Comparison of ENCODE assay signal across 9 cellular contexts in genomic region chrX:106039920-106040319, GRCh38. TPM values are rescaled to one million over a fixed set of nuclear protein-coding genes. Genes with fewer than 3 reads are reported as not detected.
DNase-seq lines count a peak whose midpoint lies in the region; FAIRE-seq and TF ChIP-seq lines count a peak whose summit lies in the region.
"Had no signal": no experiment of that assay in that cellular context is flagged by ENCODE, and none has a peak within 500 bp of the region (broad histone marks: within the 10 kb centered on the region; RNA-seq: fewer than 3 reads in every experiment).

No MANE protein-coding gene starts in this region.

- H3K9me3 ChIP-seq in stomach: no peaks in the 10 kb centered on the region

- POLR2A ChIA-PET in GM10248 (lab: Yijun Ruan, JAX): no interaction called here

- H3K4me3 ChIP-seq in GM06990 (replicated peaks; ENCODE audit: low read depth, low read length): no peak overlapping the region
- no peak overlapping the region for H3K4me3 ChIP-seq in bronchial epithelial cell (ENCODE audit: low read depth, low read length)
- H3K4me3 ChIP-seq in stomach: no peak overlapping the region

- H3K27ac ChIP-seq in stomach: no peak overlapping the region

- WGBS in stomach, 5 donors: 12 to 31% (median 26%) methylated on average over 2 of the region's 2 CpGs

- intact Hi-C loops in stomach (cut with DNase I; ENCODE audit: low total_unique reads): no loop called here

- DNase-seq in GM06990 (ENCODE audit: extremely low read depth, insufficient read length): no peak
- DNase-seq in MV-4-11 (lab: John Stamatoyannopoulos, UW): peak; percentile 9
- DNase-seq in bronchial epithelial cell (ENCODE audit: low read depth): peak; percentile 17
- DNase-seq in myocyte (ENCODE audit: low read depth): peak; percentile 7
- no peak for DNase-seq in GM10248 (ENCODE audit: extremely low spot score)
- DNase-seq in stomach: no peak
- no peak for DNase-seq in stimulated activated naive CD4-positive, alpha-beta T cell (lab: John Stamatoyannopoulos, UW)
- no peak for DNase-seq in T-helper 1 cell
- DNase-seq: activated B cell treated with CpG ODN at 0.5 μM for 24 hours had no signal

- TF ChIP-seq CTCF in GM06990 (IDR thresholded peaks at IDR 0.05; ENCODE audit: insufficient read depth, low read length, poor library complexity, severe bottlenecking) (peak; percentile 37), bronchial epithelial cell (IDR thresholded peaks at IDR 0.05; ENCODE audit: insufficient read depth, low read length, severe bottlenecking) (peak; percentile 51), GM10248 (IDR thresholded peaks at IDR 0.05; ENCODE audit: control extremely low read depth, extremely low read depth, low read depth, missing control alignments) (no peak), stomach (IDR thresholded peaks at IDR 0.05) (peak in 2 of 7 experiments; percentile 19 to 27)

- TF ChIP-seq POLR2A in stomach (IDR thresholded peaks at IDR 0.05): no peak

- no peaks in the 10 kb centered on the region for H3K36me3 ChIP-seq in GM06990 (ENCODE audit: control insufficient read depth, insufficient read depth, low read length)
- no peaks in the 10 kb centered on the region for H3K36me3 ChIP-seq in bronchial epithelial cell (ENCODE audit: control insufficient read depth, insufficient read depth, low read length)
- H3K36me3 ChIP-seq in stomach: no peaks in the 10 kb centered on the region

- CTCF ChIA-PET in GM10248 (lab: Yijun Ruan, JAX): interaction anchor here (1.2 kb wide), 1 partner anchor 9 kb away, joined by 3 read pairs; no protein-coding TSS in a partner anchor

- H3K27me3 ChIP-seq in GM06990 (replicated peaks; ENCODE audit: control insufficient read depth, insufficient read depth, low read length) (no peaks in the 10 kb centered on the region), bronchial epithelial cell (ENCODE audit: control insufficient read depth, insufficient read depth, low read length) (no peaks in the 10 kb centered on the region), stomach (no peaks in the 10 kb centered on the region)

- FAIRE-seq in bronchial epithelial cell (lab: Jason Lieb, UNC): no peak

- TF ChIP-seq EP300 in stomach (IDR thresholded peaks at IDR 0.05): no peak

- no peaks in the 10 kb centered on the region for H3K4me1 ChIP-seq in stomach

RNA-seq across cellular contexts. Expression of gene SERPINA7, which starts 1.4 kb away (rescaled TPM):
- not detected in 2 replicates for total RNA-seq in bronchial epithelial cell
- not detected in 2 replicates for total RNA-seq in myocyte
- not detected for polyA plus RNA-seq in myocyte (2012)
- total RNA-seq in stomach: not detected
- not detected for polyA plus RNA-seq in stomach
- total RNA-seq: activated B cell treated with CpG ODN at 0.5 μM for 24 hours had no signal

Comparison
In these comparisons a context has a peak if more than half of its experiments do, and no peak if none do; other contexts are left out.
1. DNase-seq: peak in MV-4-11 (single experiment), bronchial epithelial cell (single experiment) and myocyte (single experiment); none in GM06990 (single experiment), GM10248 (single experiment), stomach (single experiment), stimulated activated naive CD4-positive, alpha-beta T cell (0 of 6) and T-helper 1 cell (0 of 5).